ENCODE assay signal across 12 cellular contexts in genomic region chr5:170330568-170331054, GRCh38. TPM values are rescaled to one million over a fixed set of nuclear protein-coding genes. Genes with fewer than 3 reads are reported as not detected.
DNase-seq lines count a peak whose midpoint lies in the region; ATAC-seq, FAIRE-seq and TF ChIP-seq lines count a peak whose summit lies in the region.
"Had no signal": no experiment of that assay in that cellular context is flagged by ENCODE, and none has a peak within 500 bp of the region (broad histone marks: within the 10 kb centered on the region; RNA-seq: fewer than 3 reads in every experiment).

No MANE protein-coding gene starts in this region.

- peak overlapping the region; percentile 94 for H3K27ac ChIP-seq in CD4-positive, alpha-beta memory T cell (ENCODE audit: low read depth, low read length)
- H3K27ac ChIP-seq in neural progenitor cell (no peak overlapping the region), kidney (ENCODE audit: low read depth in 2 of 2, low read length in 2 of 2) (peak overlapping the region in 1 of 2 donors; percentile 13)
- H3K27ac ChIP-seq: cardiac muscle cell, WERI-Rb-1 had no signal

- H3K36me3 ChIP-seq in CD4-positive, alpha-beta memory T cell (ENCODE audit: insufficient read depth, low read length), result no peaks in the 10 kb centered on the region
- no peaks in the 10 kb centered on the region for H3K36me3 ChIP-seq in neural progenitor cell
- no peaks in the 10 kb centered on the region for H3K36me3 ChIP-seq in kidney (ENCODE audit: control insufficient read depth in 1 of 2, insufficient read depth in 2 of 2, low read length in 2 of 2)
- H3K36me3 ChIP-seq: cardiac muscle cell, prostate gland, WERI-Rb-1 had no signal

- peaks cover 88% of the 10 kb centered on the region for H3K4me1 ChIP-seq in CD4-positive, alpha-beta memory T cell (ENCODE audit: insufficient read depth, low read length)
- H3K4me1 ChIP-seq in neural progenitor cell (peaks cover 25% of the 10 kb centered on the region), kidney (ENCODE audit: control insufficient read depth in 1 of 2, insufficient read depth in 1 of 2, low read depth in 1 of 2, low read length in 2 of 2) (peaks cover 3 to 4% of the 10 kb centered on the region in 2 donors)
- H3K4me1 ChIP-seq: prostate gland had no signal

- no peaks in the 10 kb centered on the region for H3K9me3 ChIP-seq in CD4-positive, alpha-beta memory T cell (ENCODE audit: control insufficient read depth in 1 of 2, low read length in 2 of 2)
- H3K9me3 ChIP-seq in neural progenitor cell (ENCODE audit: low read depth) (no peaks in the 10 kb centered on the region), kidney (ENCODE audit: control insufficient read depth in 1 of 2, low read length in 2 of 2) (no peaks in the 10 kb centered on the region)
- H3K9me3 ChIP-seq: prostate gland had no signal

- CTCF ChIA-PET in CD4-positive, alpha-beta memory T cell (lab: Charles Lee; ENCODE audit: partially characterized antibody), result interaction anchor here (0.8 to 7.3 kb wide), 11 partner anchors 8 to 72 kb away, joined by 3 to 258 read pairs (median 7); partner anchors contain the start of gene LCP2

- no peak overlapping the region for H2AFZ ChIP-seq in neural progenitor cell (replicated peaks)

- intact Hi-C loops in CD4-positive, alpha-beta memory T cell (cut with micrococcal nuclease), result loop anchor here (1.0 kb wide), 6 partner anchors 17 to 76 kb away; partner anchors contain the start of gene LCP2
- intact Hi-C loops in activated T-helper 1 cell treated with anti-CD3 and anti-CD28 coated beads, Interleukin-12 subunit alpha, Interleukin-12 subunit beta, Interleukin-2, Interleukin-4 antibody, amounts not matched to agents 30 ng/mL and 10 ng/mL and 1 ng/mL, durations not matched to agents 14 hours and 24 hours and 36 hours (cut with micrococcal nuclease), result loop anchor here (1.0 to 10.0 kb wide), 11 partner anchors 17 to 1493 kb away; partner anchors contain the start of genes LCP2 and SPDL1
- intact Hi-C loops in kidney (cut with DNase I), result no loop called here

- peaks cover 0 to 4% (median 0%) of the 10 kb centered on the region in 8 donors for H3K9me3 Mint-ChIP-seq in CD4-positive, alpha-beta memory T cell
- H3K9me3 Mint-ChIP-seq in activated naive CD8-positive, alpha-beta T cell treated with anti-CD3 and anti-CD28 coated beads, Interleukin-2, amount 50 U/mL, for 24 hours, result no peaks in the 10 kb centered on the region
- H3K9me3 Mint-ChIP-seq in neural progenitor cell, result peaks cover 3% of the 10 kb centered on the region
- H3K9me3 Mint-ChIP-seq in activated T-helper 1 cell treated with anti-CD3 and anti-CD28 coated beads, Interleukin-12 subunit alpha, Interleukin-12 subunit beta, Interleukin-2, Interleukin-4 antibody, amounts not matched to agents 30 ng/mL and 10 ng/mL and 1 ng/mL, durations not matched to agents 14 hours and 24 hours and 36 hours, result no peaks in the 10 kb centered on the region
- H3K9me3 Mint-ChIP-seq: stimulated activated naive CD8-positive, alpha-beta T cell treated with anti-CD3 and anti-CD28 coated beads, Interleukin-15, Interleukin-2, amounts not matched to agents 100 ng/mL and 50 ng/mL, for 24 hours had no signal

- no peak overlapping the region for H3K9ac ChIP-seq in neural progenitor cell
- no peak overlapping the region for H3K9ac ChIP-seq in kidney (ENCODE audit: low read length in 2 of 2)

- no peak for FAIRE-seq in kidney (lab: Jason Lieb, UNC)

- H3K27me3 Mint-ChIP-seq in CD4-positive, alpha-beta memory T cell, result peaks cover 0 to 2% of the 10 kb centered on the region in 2 donors
- no peaks in the 10 kb centered on the region for H3K27me3 Mint-ChIP-seq in activated naive CD8-positive, alpha-beta T cell treated with anti-CD3 and anti-CD28 coated beads, Interleukin-2, amount 50 U/mL, for 24 hours
- peaks cover 3% of the 10 kb centered on the region for H3K27me3 Mint-ChIP-seq in neural progenitor cell (ENCODE audit: insufficient read depth, low read depth)
- peaks cover 2% of the 10 kb centered on the region for H3K27me3 Mint-ChIP-seq in activated T-helper 1 cell treated with anti-CD3 and anti-CD28 coated beads, Interleukin-12 subunit alpha, Interleukin-12 subunit beta, Interleukin-2, Interleukin-4 antibody, amounts not matched to agents 30 ng/mL and 10 ng/mL and 1 ng/mL, durations not matched to agents 14 hours and 24 hours and 36 hours (ENCODE audit: insufficient read depth)
- H3K27me3 Mint-ChIP-seq: stimulated activated naive CD8-positive, alpha-beta T cell treated with anti-CD3 and anti-CD28 coated beads, Interleukin-15, Interleukin-2, amounts not matched to agents 100 ng/mL and 50 ng/mL, for 24 hours had no signal

- peaks cover 0 to 3% of the 10 kb centered on the region in 2 donors for H3K36me3 Mint-ChIP-seq in CD4-positive, alpha-beta memory T cell
- H3K36me3 Mint-ChIP-seq in activated naive CD8-positive, alpha-beta T cell treated with anti-CD3 and anti-CD28 coated beads, Interleukin-2, amount 50 U/mL, for 24 hours (ENCODE audit: low read depth), result no peaks in the 10 kb centered on the region
- no peaks in the 10 kb centered on the region for H3K36me3 Mint-ChIP-seq in neural progenitor cell
- peaks cover 5% of the 10 kb centered on the region for H3K36me3 Mint-ChIP-seq in activated T-helper 1 cell treated with anti-CD3 and anti-CD28 coated beads, Interleukin-12 subunit alpha, Interleukin-12 subunit beta, Interleukin-2, Interleukin-4 antibody, amounts not matched to agents 30 ng/mL and 10 ng/mL and 1 ng/mL, durations not matched to agents 14 hours and 24 hours and 36 hours (ENCODE audit: low read depth)

- H3K27me3 ChIP-seq in CD4-positive, alpha-beta memory T cell (ENCODE audit: insufficient read depth, low read length), result no peaks in the 10 kb centered on the region
- H3K27me3 ChIP-seq in neural progenitor cell, result no peaks in the 10 kb centered on the region
- H3K27me3 ChIP-seq: cardiac muscle cell had no signal

- peak overlapping the region in 1 of 2 donors; percentile 35 for H3K4me3 ChIP-seq in CD4-positive, alpha-beta memory T cell (ENCODE audit: low read length in 2 of 2)
- H3K4me3 ChIP-seq in Jurkat, Clone E6-1 (ENCODE audit: low read length), result peak overlapping the region; percentile 88
- H3K4me3 ChIP-seq in neural progenitor cell (no peak overlapping the region), kidney (ENCODE audit: low read length in 2 of 2) (no peak overlapping the region)
- H3K4me3 ChIP-seq: cardiac muscle cell, prostate gland had no signal

- peaks cover 6% of the 10 kb centered on the region for H3F3A ChIP-seq in neural progenitor cell (ENCODE audit: low read depth)

- no peak for TF ChIP-seq CTCF in neural progenitor cell (IDR thresholded peaks at IDR 0.05)
- no peak for TF ChIP-seq CTCF in kidney (IDR thresholded peaks at IDR 0.05; ENCODE audit: borderline replicate concordance, extremely low read depth, insufficient read depth)

- POLR2A ChIA-PET in CD4-positive, alpha-beta memory T cell (lab: Charles Lee; ENCODE audit: partially characterized antibody), result interaction anchor here (1.0 to 10.6 kb wide), 13 partner anchors 9 to 94 kb away, joined by 3 to 664 read pairs (median 10); partner anchors contain the start of gene LCP2

- peak in 1 of 5 donors; percentile 49 for DNase-seq in CD4-positive, alpha-beta memory T cell
- no peak for DNase-seq in Jurkat, Clone E6-1 (ENCODE audit: low read depth, low spot score)
- DNase-seq in activated naive CD8-positive, alpha-beta T cell treated with anti-CD3 and anti-CD28 coated beads, Interleukin-2, amount 50 U/mL, for 24 hours, result peak; percentile 38
- DNase-seq in neural progenitor cell (ENCODE audit: low spot score), result no peak
- DNase-seq in NCI-H2227 (lab: John Stamatoyannopoulos, UW; ENCODE audit: unreplicated experiment), result no peak
- no peak for DNase-seq in NCI-H2107 treated with DMSO at 0.1 percent for 48 hours (lab: John Stamatoyannopoulos, UW; ENCODE audit: unreplicated experiment)
- DNase-seq in activated T-helper 1 cell treated with anti-CD3 and anti-CD28 coated beads, Interleukin-12 subunit alpha, Interleukin-12 subunit beta, Interleukin-2, Interleukin-4 antibody, amounts not matched to agents 30 ng/mL and 10 ng/mL and 1 ng/mL, durations not matched to agents 14 hours and 24 hours and 36 hours (ENCODE audit: low spot score), result no peak
- DNase-seq in kidney, result no peak
- DNase-seq: WERI-Rb-1 had no signal

- ATAC-seq in activated naive CD8-positive, alpha-beta T cell treated with anti-CD3 and anti-CD28 coated beads, Interleukin-2, amount 50 U/mL, for 24 hours, result no peak

- peak overlapping the region in 2 of 8 donors; percentile 72 to 87 for H3K4me3 Mint-ChIP-seq in CD4-positive, alpha-beta memory T cell
- no peak overlapping the region for H3K4me3 Mint-ChIP-seq in activated naive CD8-positive, alpha-beta T cell treated with anti-CD3 and anti-CD28 coated beads, Interleukin-2, amount 50 U/mL, for 24 hours
- H3K4me3 Mint-ChIP-seq in neural progenitor cell, result no peak overlapping the region
- no peak overlapping the region for H3K4me3 Mint-ChIP-seq in activated T-helper 1 cell treated with anti-CD3 and anti-CD28 coated beads, Interleukin-12 subunit alpha, Interleukin-12 subunit beta, Interleukin-2, Interleukin-4 antibody, amounts not matched to agents 30 ng/mL and 10 ng/mL and 1 ng/mL, durations not matched to agents 14 hours and 24 hours and 36 hours
- H3K4me3 Mint-ChIP-seq: stimulated activated naive CD8-positive, alpha-beta T cell treated with anti-CD3 and anti-CD28 coated beads, Interleukin-15, Interleukin-2, amounts not matched to agents 100 ng/mL and 50 ng/mL, for 24 hours had no signal

- H3K4me2 ChIP-seq in neural progenitor cell, result no peak overlapping the region

- peaks cover under 1 to 38% (median 20%) of the 10 kb centered on the region in 4 donors for H3K4me1 Mint-ChIP-seq in CD4-positive, alpha-beta memory T cell
- peaks cover 6% of the 10 kb centered on the region for H3K4me1 Mint-ChIP-seq in activated naive CD8-positive, alpha-beta T cell treated with anti-CD3 and anti-CD28 coated beads, Interleukin-2, amount 50 U/mL, for 24 hours
- H3K4me1 Mint-ChIP-seq in neural progenitor cell, result peaks cover 41% of the 10 kb centered on the region
- no peaks in the 10 kb centered on the region for H3K4me1 Mint-ChIP-seq in activated T-helper 1 cell treated with anti-CD3 and anti-CD28 coated beads, Interleukin-12 subunit alpha, Interleukin-12 subunit beta, Interleukin-2, Interleukin-4 antibody, amounts not matched to agents 30 ng/mL and 10 ng/mL and 1 ng/mL, durations not matched to agents 14 hours and 24 hours and 36 hours (ENCODE audit: low read depth)

- H4K20me1 ChIP-seq in neural progenitor cell (ENCODE audit: low read depth), result no peaks in the 10 kb centered on the region

- no peaks in the 10 kb centered on the region for H3K79me2 ChIP-seq in neural progenitor cell (ENCODE audit: low read depth)

- no peak overlapping the region for H3K27ac Mint-ChIP-seq in CD4-positive, alpha-beta memory T cell
- no peak overlapping the region for H3K27ac Mint-ChIP-seq in activated naive CD8-positive, alpha-beta T cell treated with anti-CD3 and anti-CD28 coated beads, Interleukin-2, amount 50 U/mL, for 24 hours
- peak overlapping the region; percentile 87 for H3K27ac Mint-ChIP-seq in neural progenitor cell
- no peak overlapping the region for H3K27ac Mint-ChIP-seq in activated T-helper 1 cell treated with anti-CD3 and anti-CD28 coated beads, Interleukin-12 subunit alpha, Interleukin-12 subunit beta, Interleukin-2, Interleukin-4 antibody, amounts not matched to agents 30 ng/mL and 10 ng/mL and 1 ng/mL, durations not matched to agents 14 hours and 24 hours and 36 hours
- H3K27ac Mint-ChIP-seq: stimulated activated naive CD8-positive, alpha-beta T cell treated with anti-CD3 and anti-CD28 coated beads, Interleukin-15, Interleukin-2, amounts not matched to agents 100 ng/mL and 50 ng/mL, for 24 hours had no signal

RNA-seq across cellular contexts. Expression of gene LCP2, which starts 33.0 kb away (rescaled TPM):
- total RNA-seq in CD4-positive, alpha-beta memory T cell, result 100 to 1,000 TPM; 291 to 318 TPM
- 100 to 1,000 TPM; 117 to 259 TPM for polyA plus RNA-seq in CD4-positive, alpha-beta memory T cell
- polyA plus RNA-seq in Jurkat, Clone E6-1 (2012; ENCODE audit: insufficient read depth, insufficient read length), result 129 TPM
- total RNA-seq in neural progenitor cell (ENCODE audit: low replicate concordance) (not detected in 2 replicates), kidney (48.8 TPM)
- 350 and 351 TPM in 2 replicates for total RNA-seq in activated T-helper 1 cell treated with anti-CD3 and anti-CD28 coated beads, Interleukin-12 subunit alpha, Interleukin-12 subunit beta, Interleukin-2, Interleukin-4 antibody, amounts not matched to agents 30 ng/mL and 10 ng/mL and 1 ng/mL, durations not matched to agents 14 hours and 24 hours and 36 hours
- 4.6 TPM for polyA plus RNA-seq in kidney (ENCODE audit: insufficient read depth, low read depth, low replicate concordance)
- total RNA-seq: cardiac muscle cell had no signal
- polyA plus RNA-seq: cardiac muscle cell had no signal

RNA-seq across cellular contexts. Expression of gene KCNMB1, which starts 58.6 kb away (rescaled TPM):
- not detected for total RNA-seq in CD4-positive, alpha-beta memory T cell
- not detected for polyA plus RNA-seq in CD4-positive, alpha-beta memory T cell
- 1.8 TPM for polyA plus RNA-seq in Jurkat, Clone E6-1 (2012; ENCODE audit: insufficient read depth, insufficient read length)
- not detected in 2 replicates for total RNA-seq in neural progenitor cell (ENCODE audit: low replicate concordance)
- total RNA-seq in activated T-helper 1 cell treated with anti-CD3 and anti-CD28 coated beads, Interleukin-12 subunit alpha, Interleukin-12 subunit beta, Interleukin-2, Interleukin-4 antibody, amounts not matched to agents 30 ng/mL and 10 ng/mL and 1 ng/mL, durations not matched to agents 14 hours and 24 hours and 36 hours, result 0.03 TPM in 1 of 2 replicates, not detected in the other
- total RNA-seq in kidney, result 4.5 TPM
- 2.1 TPM for polyA plus RNA-seq in kidney (ENCODE audit: insufficient read depth, low read depth, low replicate concordance)

Comparison
In these comparisons a context has a peak if more than half of its experiments do, and no peak if none do; other contexts are left out.
1. RNA of gene LCP2, which starts 33.0 kb away (total RNA-seq): 350 to 351 TPM in activated T-helper 1 cell treated with anti-CD3 and anti-CD28 coated beads, Interleukin-12 subunit alpha, Interleukin-12 subunit beta, Interleukin-2, Interleukin-4 antibody, amounts not matched to agents 30 ng/mL and 10 ng/mL and 1 ng/mL, durations not matched to agents 14 hours and 24 hours and 36 hours, 291 to 318 TPM in CD4-positive, alpha-beta memory T cell and 48.8 TPM in kidney (single experiment); not detected in neural progenitor cell; every median in the first group is over 10 times any median in the second.